In the genomic region with DNA sequence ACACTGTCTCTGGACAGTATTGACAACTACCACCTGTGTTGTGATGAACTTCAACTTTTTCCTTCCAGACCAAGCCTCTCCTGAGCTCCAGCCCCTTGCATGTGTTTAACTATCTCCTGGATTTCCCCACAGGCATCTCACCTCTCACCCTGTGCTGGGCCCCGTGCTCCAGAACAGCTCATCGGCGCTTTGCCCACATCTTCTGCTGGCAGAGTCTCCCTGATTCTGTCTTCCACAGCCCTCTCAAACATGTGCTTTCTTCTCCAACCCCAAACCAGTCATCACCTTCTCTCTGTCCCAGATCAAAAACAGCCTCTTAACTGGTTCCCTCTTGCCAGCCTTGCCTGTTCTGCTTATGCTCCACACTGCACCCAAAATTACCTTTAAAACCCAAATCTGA, we compare ENCODE assay signal across 13 cellular contexts. TPM values are rescaled to one million over a fixed set of nuclear protein-coding genes. Genes with fewer than 3 reads are reported as not detected.
DNase-seq lines count a peak whose midpoint lies in the region; ATAC-seq and TF ChIP-seq lines count a peak whose summit lies in the region.
"Not testable (repeated sequence)": the region's sequence is repeated elsewhere in the genome, so short reads cannot be mapped to it uniquely, and the experiment has no call there.
"Had no signal": no experiment of that assay in that cellular context is flagged by ENCODE, and none has a peak within 500 bp of the region (broad histone marks: within the 10 kb centered on the region; RNA-seq: fewer than 3 reads in every experiment).

No MANE protein-coding gene starts in this region.

- peak overlapping the region; percentile 58 for H3K9ac ChIP-seq in adipocyte (ENCODE audit: low read length)
- H3K9ac ChIP-seq in parathyroid adenoma, result not testable (repeated sequence)

- peaks cover 55% of the 10 kb centered on the region for H3K4me1 Mint-ChIP-seq in Calu3 (ENCODE audit: low read depth, unreplicated experiment)
- H3K4me1 Mint-ChIP-seq in endothelial cell (ENCODE audit: unreplicated experiment), result not testable (repeated sequence)
- peaks cover 18% of the 10 kb centered on the region for H3K4me1 Mint-ChIP-seq in type B pancreatic cell (ENCODE audit: unreplicated experiment)

- not testable (repeated sequence) for TF ChIP-seq CTCF in Calu3 (IDR thresholded peaks at IDR 0.05; ENCODE audit: unreplicated experiment); endothelial cell (IDR thresholded peaks at IDR 0.05; ENCODE audit: unreplicated experiment); foreskin fibroblast (IDR thresholded peaks at IDR 0.05; ENCODE audit: low read depth, low read length); right atrium auricular region (IDR thresholded peaks at IDR 0.05); right lobe of liver (IDR thresholded peaks at IDR 0.05); parathyroid adenoma (IDR thresholded peaks at IDR 0.05); type B pancreatic cell (conservative IDR thresholded peaks at IDR 0.05)

- H3K27ac Mint-ChIP-seq in Calu3 (ENCODE audit: unreplicated experiment) (peak overlapping the region; percentile 22), endothelial cell (ENCODE audit: unreplicated experiment) (peak overlapping the region; percentile 19), type B pancreatic cell (peak overlapping the region; percentile 37)

- peak overlapping the region; percentile 56 for H2AFZ ChIP-seq in parathyroid adenoma

- not testable (repeated sequence) for H3K4me2 ChIP-seq in parathyroid adenoma (ENCODE audit: low read length)

- not testable (repeated sequence) for ATAC-seq in right lobe of liver

- not testable (repeated sequence) for H3K36me3 Mint-ChIP-seq in Calu3 (ENCODE audit: insufficient read depth, unreplicated experiment); endothelial cell (ENCODE audit: low read depth, unreplicated experiment); type B pancreatic cell

- BruUV-seq in Calu3 (replicated peaks; lab: Mats Ljungman, UMichigan), result not testable (repeated sequence)

- not testable (repeated sequence) for H3K9me3 ChIP-seq in adipocyte (ENCODE audit: control insufficient read depth, low read length); right atrium auricular region; right lobe of liver; parathyroid adenoma (ENCODE audit: control insufficient read depth, low read length)

- H3K9me3 Mint-ChIP-seq in Calu3 (ENCODE audit: low read depth, unreplicated experiment); endothelial cell (ENCODE audit: unreplicated experiment); type B pancreatic cell: not testable (repeated sequence)

- WGBS in right lobe of liver (ENCODE audit: insufficient coverage, low coverage, low lambda C conversion rate, missing lambda C conversion rate), result 26% methylated on average over 3 of the region's 3 CpGs

- intact Hi-C loops in Calu3 (cut with micrococcal nuclease; ENCODE audit: unreplicated experiment); right lobe of liver (cut with DNase I): not testable (repeated sequence)

- H3K79me2 ChIP-seq in parathyroid adenoma, result not testable (repeated sequence)

- H3K4me1 ChIP-seq in adipocyte (ENCODE audit: control insufficient read depth, insufficient read depth, low read length) (peaks cover 50% of the 10 kb centered on the region), right atrium auricular region (peaks cover 0 to 44% of the 10 kb centered on the region in 2 donors), right lobe of liver (peaks cover 0 to 36% (median 13%) of the 10 kb centered on the region in 4 donors), parathyroid adenoma (peaks cover 24% of the 10 kb centered on the region)

- CTCF ChIA-PET in Calu3 (lab: Charles Lee), result not testable (repeated sequence)

- H3K36me3 ChIP-seq in adipocyte (ENCODE audit: control insufficient read depth, insufficient read depth, low read length, severe bottlenecking), result peaks cover 12% of the 10 kb centered on the region
- not testable (repeated sequence) for H3K36me3 ChIP-seq in right atrium auricular region; right lobe of liver; parathyroid adenoma (ENCODE audit: control insufficient read depth, insufficient read depth, low read length)

- not testable (repeated sequence) for DNase-seq in Calu3; adipocyte (ENCODE audit: low read depth); endothelial cell (ENCODE audit: low spot score); right atrium auricular region (ENCODE audit: low spot score); right lobe of liver; type B pancreatic cell (ENCODE audit: extremely low spot score, unreplicated experiment)
- peak; percentile 27 to 53 for DNase-seq in foreskin fibroblast

- H3K27me3 Mint-ChIP-seq in Calu3 (ENCODE audit: unreplicated experiment); type B pancreatic cell: not testable (repeated sequence)
- H3K27me3 Mint-ChIP-seq in endothelial cell (ENCODE audit: unreplicated experiment), result peaks cover 13% of the 10 kb centered on the region

- H3K4me3 ChIP-seq in adipocyte (ENCODE audit: low read length) (peak overlapping the region; percentile 46), right lobe of liver (peak overlapping the region; percentile 21 to 49 (median 44))
- not testable (repeated sequence) for H3K4me3 ChIP-seq in foreskin fibroblast (ENCODE audit: low read depth in 1 of 2, low read length in 2 of 2); right atrium auricular region; parathyroid adenoma (ENCODE audit: low read depth, low read length)

- not testable (repeated sequence) for TF ChIP-seq POLR2A in right lobe of liver (IDR thresholded peaks at IDR 0.05)

- H3K4me3 Mint-ChIP-seq in Calu3 (ENCODE audit: low read depth, unreplicated experiment), result not testable (repeated sequence)
- H3K4me3 Mint-ChIP-seq in endothelial cell (ENCODE audit: unreplicated experiment) (peak overlapping the region; percentile 66), type B pancreatic cell (peak overlapping the region; percentile 19)

- peak overlapping the region; percentile 82 to 95 for H3K27ac ChIP-seq in right atrium auricular region
- peak overlapping the region; percentile 38 to 86 (median 62) for H3K27ac ChIP-seq in right lobe of liver
- peak overlapping the region; percentile 99 for H3K27ac ChIP-seq in parathyroid adenoma

- H3K27me3 ChIP-seq in adipocyte (replicated peaks; ENCODE audit: control insufficient read depth, insufficient read depth, low read length); right atrium auricular region; right lobe of liver; parathyroid adenoma (ENCODE audit: control insufficient read depth, insufficient read depth, low read length): not testable (repeated sequence)

RNA-seq across cellular contexts. Expression of a gene that starts 8.4 kb away (rescaled TPM):
- total RNA-seq in Calu3 (2022), result 0.35 and 1.2 TPM in 2 replicates
- 0.64 TPM for total RNA-seq in endothelial cell (ENCODE audit: unreplicated experiment)
- 10 to 100 TPM; 58.4 to 74.9 TPM for total RNA-seq in right atrium auricular region
- 10 to 100 TPM; 10.4 to 25.1 (median 16.6) TPM for total RNA-seq in right lobe of liver
- 3.7 and 5.0 TPM in 2 replicates for total RNA-seq in type B pancreatic cell (ENCODE audit: low replicate concordance)
- total RNA-seq: B cell; CD8-positive, alpha-beta T cell; GM12878; GM23338; H9 had no signal

RNA-seq across cellular contexts. Expression of a gene that starts 53.4 kb away (rescaled TPM):
- 4.6 and 10.4 TPM in 2 replicates for total RNA-seq in Calu3 (2022)
- 6.0 TPM for total RNA-seq in endothelial cell (ENCODE audit: unreplicated experiment)
- 100 to 1,000 TPM in 1 of 2 donors, 10 to 100 TPM in 1; 14.3 to 116 TPM for total RNA-seq in right atrium auricular region
- 100 to 1,000 TPM in 3 of 6 experiments, 10 to 100 TPM in 3; 49.7 to 158 (median 109) TPM for total RNA-seq in right lobe of liver
- total RNA-seq in type B pancreatic cell (ENCODE audit: low replicate concordance), result 33.1 and 67.0 TPM in 2 replicates
